In the genomic region with DNA sequence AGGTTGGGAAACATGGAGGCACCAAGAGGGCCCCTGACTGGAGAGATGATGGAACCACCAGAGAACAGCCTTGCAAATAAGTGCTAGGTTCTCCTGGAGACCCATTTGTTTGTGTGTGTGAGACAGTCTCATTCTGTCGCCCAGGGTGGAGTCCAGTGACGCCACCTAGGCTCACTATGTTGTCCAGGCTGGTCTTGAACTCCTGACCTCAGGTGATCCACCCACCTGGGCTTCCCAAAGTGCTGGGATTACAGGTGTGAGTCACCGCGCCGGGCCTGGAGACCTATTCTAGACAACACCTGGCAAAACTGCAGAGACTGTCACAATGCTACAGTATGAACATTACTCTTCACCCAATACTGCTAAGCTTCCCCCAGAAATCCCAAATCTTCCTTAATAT, we compare ENCODE assay signal across 10 cellular contexts. TPM values are rescaled to one million over a fixed set of nuclear protein-coding genes. Genes with fewer than 3 reads are reported as not detected.
DNase-seq lines count a peak whose midpoint lies in the region; ATAC-seq and TF ChIP-seq lines count a peak whose summit lies in the region.
"Had no signal": no experiment of that assay in that cellular context is flagged by ENCODE, and none has a peak within 500 bp of the region (broad histone marks: within the 10 kb centered on the region; RNA-seq: fewer than 3 reads in every experiment).

No MANE protein-coding gene starts in this region.

- H3K27ac Mint-ChIP-seq in GM23338 (peak overlapping the region; percentile 97), T-cell (peak overlapping the region in 1 of 2 donors; percentile 16)

- intact Hi-C loops in psoas muscle (cut with DNase I), result loop anchor here in 1 of 2 donors (5.0 kb wide), 1 partner anchor 47 kb away; a partner anchor contains a TSS

- H3K9me2 ChIP-seq in GM23338 (ENCODE audit: insufficient read depth), result no peaks in the 10 kb centered on the region

- H3K9me3 ChIP-seq in fibroblast of lung (ENCODE audit: control insufficient read depth, insufficient read depth, low read depth, low read length), result no peaks in the 10 kb centered on the region
- no peaks in the 10 kb centered on the region for H3K9me3 ChIP-seq in psoas muscle

- H4K20me1 ChIP-seq in GM23338 (replicated peaks; ENCODE audit: insufficient read depth) (peaks cover 34% of the 10 kb centered on the region), fibroblast of lung (ENCODE audit: control insufficient read depth, extremely low read depth, insufficient read depth, low read length) (no peaks in the 10 kb centered on the region)

- H3K4me2 ChIP-seq in GM23338 (peak overlapping the region; percentile 99), fibroblast of lung (ENCODE audit: extremely low read depth, insufficient read depth, low read length) (peak overlapping the region; percentile 85)

- DNase-seq in GM23338 (ENCODE audit: low spot score), result no peak
- DNase-seq in T-cell, result no peak
- DNase-seq in fibroblast of lung (ENCODE audit: low read depth in 2 of 2), result no peak
- DNase-seq in psoas muscle, result no peak
- no peak for DNase-seq in glomerular visceral epithelial cell (ENCODE audit: extremely low spot score)
- no peak for DNase-seq in islet precursor cell
- no peak for DNase-seq in activated effector memory CD4-positive, alpha-beta T cell treated with anti-CD3 and anti-CD28 coated beads, Interleukin-2, amount 50 U/mL, for 16 hours
- DNase-seq: activated CD4-positive, alpha-beta T cell treated with anti-CD3 and anti-CD28 coated beads for 4 hours; NCI-H1048 had no signal

- CTCF ChIA-PET in T-cell (lab: Charles Lee), result no interaction called here

- H3K27me3 Mint-ChIP-seq in GM23338 (ENCODE audit: insufficient read depth, low read depth, poor library complexity) (peaks cover 4% of the 10 kb centered on the region), T-cell (no peaks in the 10 kb centered on the region)

- peaks cover 14% of the 10 kb centered on the region for H3K4me1 Mint-ChIP-seq in GM23338
- peaks cover 12 to 35% (median 33%) of the 10 kb centered on the region in 3 donors for H3K4me1 Mint-ChIP-seq in T-cell

- H3K9me3 Mint-ChIP-seq in GM23338 (no peaks in the 10 kb centered on the region; the same call in 2 of the 3 replicates), T-cell (no peaks in the 10 kb centered on the region)

- POLR2A ChIA-PET in T-cell (lab: Charles Lee), result no interaction called here

- H3K4me3 Mint-ChIP-seq in GM23338, result peak overlapping the region; percentile 96
- H3K4me3 Mint-ChIP-seq in T-cell, result peak overlapping the region; percentile 85 to 94 (median 94)

- ATAC-seq in GM23338 (no peak), T-cell (replicated peaks in 1 of 4) (no peak), psoas muscle (peak; percentile 12 to 29 (median 21)), GM21528 (IDR thresholded peaks at IDR 0.05; ENCODE audit: low FRiP score, unreplicated experiment) (no peak)

- TF ChIP-seq CTCF in GM23338 (conservative IDR thresholded peaks at IDR 0.05; ENCODE audit: low read depth in 2 of 2), result no peak
- TF ChIP-seq CTCF in fibroblast of lung (conservative IDR thresholded peaks at IDR 0.05 in 1 of 2, IDR thresholded peaks at IDR 0.05 in 1 of 2; ENCODE audit: low read depth in 1 of 2, low read length in 2 of 2), result no peak
- TF ChIP-seq CTCF in psoas muscle (IDR thresholded peaks at IDR 0.05), result no peak

- WGBS in psoas muscle, 3 donors, result 75 to 82% (median 78%) methylated on average over 5 of the region's 5 CpGs

- H3K79me2 ChIP-seq in GM23338 (replicated peaks; ENCODE audit: insufficient read depth) (peaks cover 60% of the 10 kb centered on the region), fibroblast of lung (ENCODE audit: control insufficient read depth, insufficient read depth, low read length) (peaks cover 55% of the 10 kb centered on the region)

- H3K27me3 ChIP-seq in GM23338 (ENCODE audit: insufficient read depth) (no peaks in the 10 kb centered on the region), fibroblast of lung (ENCODE audit: control insufficient read depth, insufficient read depth, low read length) (no peaks in the 10 kb centered on the region), psoas muscle (ENCODE audit: insufficient read depth in 3 of 3, low read length in 2 of 3) (no peaks in the 10 kb centered on the region)

- peak overlapping the region; percentile 99 for H3K4me3 ChIP-seq in GM23338
- H3K4me3 ChIP-seq in fibroblast of lung (replicated peaks in 1 of 4; ENCODE audit: control extremely low read depth in 1 of 4, insufficient read depth in 1 of 4, low read depth in 3 of 4, low read length in 4 of 4), result peak overlapping the region; percentile 59 to 88 (median 81)
- peak overlapping the region; percentile 94 for H3K4me3 ChIP-seq in psoas muscle

- H3K4me1 ChIP-seq in GM23338 (ENCODE audit: insufficient read depth) (peaks cover 7% of the 10 kb centered on the region), fibroblast of lung (ENCODE audit: control insufficient read depth, extremely low read depth, insufficient read depth, low read length) (peaks cover 4% of the 10 kb centered on the region), psoas muscle (peaks cover 46% of the 10 kb centered on the region)

- H3K36me3 ChIP-seq in GM23338 (ENCODE audit: insufficient read depth) (peaks cover 2% of the 10 kb centered on the region; the same call in 1 of the 2 replicates), fibroblast of lung (ENCODE audit: control insufficient read depth, insufficient read depth, low read length) (peaks cover 2% of the 10 kb centered on the region), psoas muscle (ENCODE audit: insufficient read depth in 1 of 2, low read depth in 1 of 2) (peaks cover 0 to 31% of the 10 kb centered on the region in 2 donors)

- H3K27ac ChIP-seq in GM23338 (ENCODE audit: low read depth) (peak overlapping the region; percentile 92; the same call in 1 of the 2 replicates), fibroblast of lung (ENCODE audit: insufficient read depth, low read length) (no peak overlapping the region), psoas muscle (peak overlapping the region; percentile 95)

- H3K9ac ChIP-seq in fibroblast of lung (ENCODE audit: insufficient read depth, low read length), result no peak overlapping the region

- H2AFZ ChIP-seq in GM23338 (no peak overlapping the region), fibroblast of lung (ENCODE audit: low read length) (no peak overlapping the region)

- H3K36me3 Mint-ChIP-seq in GM23338 (ENCODE audit: low read depth) (peaks cover 19% of the 10 kb centered on the region), T-cell (peaks cover 3% of the 10 kb centered on the region)

- peaks cover 13% of the 10 kb centered on the region; the same call in 1 of the 2 replicates for H3F3A ChIP-seq in GM23338 (replicated peaks; ENCODE audit: low read depth)

RNA-seq across cellular contexts. Expression of a gene that starts 1.5 kb away (rescaled TPM):
- 54.3 and 79.1 TPM in 2 replicates for total RNA-seq in GM23338 (2014; rRNA removed; shearing (Covaris generic))
- polyA plus RNA-seq in GM23338 (2016; fragmentation: Nextera tagmentation; extraction: Ambion mirVana), result 23.0 and 24.1 TPM in 2 replicates
- total RNA-seq in T-cell, result 10 to 100 TPM; 79.0 to 96.1 (median 87.2) TPM
- 49.8 and 51.0 TPM in 2 replicates for total RNA-seq in fibroblast of lung
- 62.5 and 82.8 TPM in 2 replicates for polyA plus RNA-seq in fibroblast of lung
- 50.4 and 64.3 TPM in 2 replicates for polyA plus RNA-seq in fibroblast of lung (2012)
- polyA minus RNA-seq in fibroblast of lung (ENCODE audit: low replicate concordance), result 243 and 414 TPM in 2 replicates
- 100 to 1,000 TPM; 151 to 324 (median 219) TPM for total RNA-seq in psoas muscle
- 100 to 1,000 TPM in 2 of 3 donors, 10 to 100 TPM in 1; 87.3 to 414 (median 117) TPM for polyA plus RNA-seq in psoas muscle

RNA-seq across cellular contexts. Expression of a gene that starts 1.6 kb away (rescaled TPM):
- 0.31 and 0.66 TPM in 2 replicates for total RNA-seq in GM23338 (2014; rRNA removed; shearing (Covaris generic))
- polyA plus RNA-seq in GM23338 (2016; fragmentation: Nextera tagmentation; extraction: Ambion mirVana) (1.2 and 1.5 TPM in 2 replicates), fibroblast of lung (0.94 and 1.3 TPM in 2 replicates), psoas muscle (under 1 TPM; 0.09 to 0.39 (median 0.14) TPM)
- total RNA-seq in T-cell (1 to 10 TPM in 2 of 5 donors, under 1 TPM in 3; 0.58 to 1.5 (median 0.66) TPM), fibroblast of lung (1.0 and 3.0 TPM in 2 replicates), psoas muscle (under 1 TPM in 2 of 4 donors, not detected in 2; 0.22 to 0.67 TPM)
- 1.7 and 2.1 TPM in 2 replicates for polyA plus RNA-seq in fibroblast of lung (2012)
- polyA minus RNA-seq in fibroblast of lung (ENCODE audit: low replicate concordance), result 0.56 and 0.63 TPM in 2 replicates

RNA-seq across cellular contexts. Expression of a gene that starts 20.9 kb away (rescaled TPM):
- total RNA-seq in GM23338 (2014; rRNA removed; shearing (Covaris generic)), result 4.0 and 5.5 TPM in 2 replicates
- 9.0 and 11.4 TPM in 2 replicates for polyA plus RNA-seq in GM23338 (2016; fragmentation: Nextera tagmentation; extraction: Ambion mirVana)
- total RNA-seq in T-cell, result 1 to 10 TPM in 4 of 5 donors, under 1 TPM in 1; 0.33 to 4.6 (median 1.8) TPM
- 0.17 TPM in 1 of 2 replicates, not detected in the other for total RNA-seq in fibroblast of lung
- 0.64 and 0.75 TPM in 2 replicates for polyA plus RNA-seq in fibroblast of lung
- 0.56 and 1.4 TPM in 2 replicates for polyA plus RNA-seq in fibroblast of lung (2012)
- 1.4 TPM in 1 of 2 replicates, not detected in the other for polyA minus RNA-seq in fibroblast of lung (ENCODE audit: low replicate concordance)
- total RNA-seq in psoas muscle, result under 1 TPM in 1 of 4 donors, not detected in 3; 0.64 TPM
- polyA plus RNA-seq in psoas muscle, result 1 to 10 TPM in 1 of 3 donors, under 1 TPM in 2; 0.25 to 1.5 (median 0.56) TPM

RNA-seq across cellular contexts. Expression of a gene that starts 31.0 kb away (rescaled TPM):
- total RNA-seq in GM23338 (2014; rRNA removed; shearing (Covaris generic)), result 46.0 and 76.2 TPM in 2 replicates
- polyA plus RNA-seq in GM23338 (2016; fragmentation: Nextera tagmentation; extraction: Ambion mirVana) (64.9 and 73.0 TPM in 2 replicates), fibroblast of lung (8.8 and 11.6 TPM in 2 replicates), psoas muscle (10 to 100 TPM; 35.1 to 44.9 (median 39.8) TPM)
- total RNA-seq in T-cell (10 to 100 TPM; 34.1 to 93.3 (median 68.1) TPM), fibroblast of lung (34.2 and 45.6 TPM in 2 replicates), psoas muscle (10 to 100 TPM; 15.5 to 23.6 (median 20.5) TPM)
- polyA plus RNA-seq in fibroblast of lung (2012), result 19.7 and 28.2 TPM in 2 replicates
- 1.7 and 6.2 TPM in 2 replicates for polyA minus RNA-seq in fibroblast of lung (ENCODE audit: low replicate concordance)

RNA-seq across cellular contexts. Expression of a gene that starts 31.1 kb away (rescaled TPM):
- total RNA-seq in GM23338 (2014; rRNA removed; shearing (Covaris generic)), result 22.3 and 26.1 TPM in 2 replicates
- 69.3 and 73.4 TPM in 2 replicates for polyA plus RNA-seq in GM23338 (2016; fragmentation: Nextera tagmentation; extraction: Ambion mirVana)
- total RNA-seq in T-cell, result 10 to 100 TPM; 15.9 to 33.9 (median 30.0) TPM
- 6.2 and 6.9 TPM in 2 replicates for total RNA-seq in fibroblast of lung
- polyA plus RNA-seq in fibroblast of lung, result 9.8 and 13.3 TPM in 2 replicates
- polyA plus RNA-seq in fibroblast of lung (2012), result 16.9 and 28.1 TPM in 2 replicates
- polyA minus RNA-seq in fibroblast of lung (ENCODE audit: low replicate concordance), result 2.6 and 9.2 TPM in 2 replicates
- 10 to 100 TPM in 1 of 4 donors, 1 to 10 TPM in 3; 4.8 to 14.9 (median 8.6) TPM for total RNA-seq in psoas muscle
- 10 to 100 TPM; 11.3 to 47.4 (median 28.5) TPM for polyA plus RNA-seq in psoas muscle

Comparison
In these comparisons a context has a peak if more than half of its experiments do, and no peak if none do; other contexts are left out.
1. ATAC-seq: peak in psoas muscle (4 of 4); none in GM23338 (single experiment), T-cell (0 of 4) and GM21528 (single experiment).
2. Peak in every context shown above with its lines, with median percentiles within 50 percentile points of each other: H3K4me3 ChIP-seq.